In the genomic region with DNA sequence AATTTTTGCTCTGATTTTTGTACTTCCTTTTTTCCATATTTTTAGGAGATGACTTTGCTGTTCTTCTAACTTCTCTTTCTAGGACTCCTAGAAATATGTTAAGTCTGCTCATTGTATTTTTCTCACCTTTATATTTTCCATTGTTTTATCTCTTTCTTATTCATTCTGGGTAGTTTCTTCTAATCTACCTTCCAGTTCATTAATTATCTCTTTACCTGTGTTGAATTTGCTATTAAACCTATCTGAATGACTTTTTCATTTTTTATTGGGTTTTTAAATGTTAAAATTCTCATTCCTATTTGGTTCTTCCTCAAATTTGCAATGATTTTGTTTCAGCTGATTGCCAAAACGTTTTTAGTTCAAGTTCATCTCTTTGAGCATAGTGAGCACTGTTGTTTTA, we compare ENCODE assay signal across 27 cellular contexts. TPM values are rescaled to one million over a fixed set of nuclear protein-coding genes. Genes with fewer than 3 reads are reported as not detected.
"Had no signal": no experiment of that assay in that cellular context is flagged by ENCODE, and none has a peak within 500 bp of the region (broad histone marks: within the 10 kb centered on the region; RNA-seq: fewer than 3 reads in every experiment).

No MANE protein-coding gene starts in this region.

- H3K9me3 ChIP-seq: Peyer's patch, SJCRH30 had no signal

- H3K4me2 ChIP-seq: KMS-11, PC-9 had no signal

- ATAC-seq: HepG2, Right ventricle myocardium inferior, T-cell had no signal

- FAIRE-seq: HepG2 had no signal

- H2AFZ ChIP-seq: PC-9 had no signal

- H3K27ac ChIP-seq: KMS-11, PC-9, Peyer's patch, SJCRH30 had no signal

- H3K36me3 ChIP-seq: Peyer's patch, SJCRH30 had no signal

- H3K4me1 ChIP-seq: Peyer's patch, SJCRH30 had no signal

- H3K27me3 ChIP-seq: Peyer's patch, SJCRH30 had no signal

- DNase-seq: IMR-90, Kasumi-1, MM.1S, NCI-H1092, NCI-H1105 treated with DMSO at 0.1 percent for 48 hours, NCI-H1417 treated with DMSO at 0.1 percent for 48 hours, NCI-H146, NCI-H1694 treated with DMSO at 0.1 percent for 48 hours, NCI-H1930, NCI-H2081, NCI-H2107, NCI-H2227 treated with DMSO at 0.1 percent for 48 hours, NCI-H524, NCI-H526 treated with DMSO at 0.1 percent for 48 hours, NCI-H774, OCI-M1, PC-9, Peyer's patch, SHP77 treated with DMSO at 0.1 percent for 48 hours, SJCRH30, SW 1271, T-cell had no signal

- H3K9ac ChIP-seq: KMS-11 had no signal

- H3K4me3 ChIP-seq: PC-9, Peyer's patch, SJCRH30 had no signal

RNA-seq across cellular contexts. Expression of gene EHF, which starts 27.8 kb away (rescaled TPM):
- total RNA-seq: HT1080, RPMI7951, SJCRH30 had no signal
- polyA plus RNA-seq: IMR-90 had no signal
